In genomic region chr17:47199627-47200324, GRCh38 we compare ENCODE assay signal across 1 cellular context.
TF ChIP-seq lines count a peak whose summit lies in the region.

No MANE protein-coding gene starts in this region.

TF ChIP-seq in GM12878, 131 proteins besides CTCF, POLR2A, EP300 and RAD21:
- TF ChIP-seq, protein P1, sequence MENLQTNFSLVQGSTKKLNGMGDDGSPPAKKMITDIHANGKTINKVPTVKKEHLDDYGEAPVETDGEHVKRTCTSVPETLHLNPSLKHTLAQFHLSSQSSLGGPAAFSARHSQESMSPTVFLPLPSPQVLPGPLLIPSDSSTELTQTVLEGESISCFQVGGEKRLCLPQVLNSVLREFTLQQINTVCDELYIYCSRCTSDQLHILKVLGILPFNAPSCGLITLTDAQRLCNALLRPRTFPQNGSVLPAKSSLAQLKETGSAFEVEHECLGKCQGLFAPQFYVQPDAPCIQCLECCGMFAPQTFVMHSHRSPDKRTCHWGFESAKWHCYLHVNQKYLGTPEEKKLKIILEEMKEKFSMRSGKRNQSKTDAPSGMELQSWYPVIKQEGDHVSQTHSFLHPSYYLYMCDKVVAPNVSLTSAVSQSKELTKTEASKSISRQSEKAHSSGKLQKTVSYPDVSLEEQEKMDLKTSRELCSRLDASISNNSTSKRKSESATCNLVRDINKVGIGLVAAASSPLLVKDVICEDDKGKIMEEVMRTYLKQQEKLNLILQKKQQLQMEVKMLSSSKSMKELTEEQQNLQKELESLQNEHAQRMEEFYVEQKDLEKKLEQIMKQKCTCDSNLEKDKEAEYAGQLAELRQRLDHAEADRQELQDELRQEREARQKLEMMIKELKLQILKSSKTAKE (IDR thresholded peaks at IDR 0.05; ENCODE audit: low read depth, poor library complexity, severe bottlenecking): no peak
- TF ChIP-seq IKZF1 (conservative IDR thresholded peaks at IDR 0.05) (peak; percentile 23; the same call in 1 of the 2 replicates), BHLHE40 (IDR thresholded peaks at IDR 0.05; ENCODE audit: borderline replicate concordance in 1 of 2, low read depth in 2 of 2, low read length in 1 of 2) (peak in 1 of 2 experiments; percentile 21; a peak in 1 of 4 replicates), NKRF (conservative IDR thresholded peaks at IDR 0.05) (no peak), MEF2A (IDR thresholded peaks at IDR 0.05; ENCODE audit: insufficient read depth, low read depth, low read length) (no peak), ZNF217 (IDR thresholded peaks at IDR 0.05) (no peak), IKZF2 (IDR thresholded peaks at IDR 0.05) (peak; percentile 41 to 56; a peak in 2 of 4 replicates), SPI1 (IDR thresholded peaks at IDR 0.05; ENCODE audit: borderline replicate concordance, insufficient read depth, low read depth, low read length) (peak; percentile 98), MLLT1 (IDR thresholded peaks at IDR 0.05) (0 out of 2 replicates have a peak, but pooled peaks have one; percentile 33), CEBPB (IDR thresholded peaks at IDR 0.05; ENCODE audit: borderline replicate concordance in 1 of 2, low read depth in 2 of 2, low read length in 2 of 2) (no peak), ETV6 (conservative IDR thresholded peaks at IDR 0.05 in 1 of 2, IDR thresholded peaks at IDR 0.05 in 1 of 2; ENCODE audit: borderline replicate concordance in 1 of 2, low read depth in 1 of 2) (peak in 1 of 2 experiments; percentile 69; a peak in 1 of 4 replicates)
